ENCODE assay signal across 22 cellular contexts in genomic region chrX:17266171-17266570, GRCh38.
"Had no signal": no experiment of that assay in that cellular context is flagged by ENCODE, and none has a peak within 500 bp of the region (broad histone marks: within the 10 kb centered on the region; RNA-seq: fewer than 3 reads in every experiment).

No MANE protein-coding gene starts in this region.

- DNase-seq: colonic mucosa; dermis blood vessel endothelial cell; endodermal cell; erythroblast; foreskin keratinocyte; immature natural killer cell; left colon; left ventricle myocardium superior; mesenchymal stem cell; midbrain; right lobe of liver; spleen; stimulated activated CD4-positive, alpha-beta T cell treated with anti-CD3 and anti-CD28 coated beads, Interleukin-15, amount 100 ng/mL, for 24 hours; stimulated activated CD4-positive, alpha-beta T cell treated with anti-CD3 and anti-CD28 coated beads, Interleukin-1b, Interleukin-23, amount 100 ng/mL, for 48 hours; stimulated activated CD4-positive, alpha-beta T cell treated with anti-CD3 and anti-CD28 coated beads, Interleukin-4, amount 100 ng/mL, for 24 hours; stimulated activated naive CD8-positive, alpha-beta T cell treated with anti-CD3 and anti-CD28 coated beads, Interleukin-15, amount 100 ng/mL, for 72 hours; testis had no signal

- FAIRE-seq: endothelial cell of umbilical vein had no signal

- ATAC-seq: foreskin keratinocyte; left colon; left ventricle myocardium superior; right lobe of liver; stimulated activated memory B cell treated with anti-CD40 and anti-IgM and Interleukin-4, amounts not matched to agents 10 μg/mL and 1 μg/mL and 100 μg/mL, for 72 hours; stimulated activated naive CD8-positive, alpha-beta T cell treated with anti-CD3 and anti-CD28 coated beads, Interleukin-15, amount 100 ng/mL, for 72 hours had no signal

- H3K4me3 ChIP-seq: colonic mucosa, lung, prostate gland, right lobe of liver, spleen, testis, tibial nerve had no signal

- H3K27ac Mint-ChIP-seq: endodermal cell; immature natural killer cell; stimulated activated memory B cell treated with anti-CD40 and anti-IgM and Interleukin-4, amounts not matched to agents 10 μg/mL and 1 μg/mL and 100 μg/mL, for 72 hours; stimulated activated naive CD8-positive, alpha-beta T cell treated with anti-CD3 and anti-CD28 coated beads, Interleukin-15, amount 100 ng/mL, for 72 hours had no signal

- H3K36me3 Mint-ChIP-seq: immature natural killer cell; stimulated activated memory B cell treated with anti-CD40 and anti-IgM and Interleukin-4, amounts not matched to agents 10 μg/mL and 1 μg/mL and 100 μg/mL, for 72 hours had no signal
